Comparison of ENCODE assay signal across 1 cellular context in genomic region chr3:152176241-152176640, GRCh38.
TF ChIP-seq lines count a peak whose summit lies in the region.

No MANE protein-coding gene starts in this region.

TF ChIP-seq in A549, 52 proteins besides CTCF, POLR2A, EP300 and RAD21 (continued from another document):
- no peak for TF ChIP-seq NR3C1 (IDR thresholded peaks at IDR 0.05)
- TF ChIP-seq SREBF2 (IDR thresholded peaks at IDR 0.05), result no peak
- TF ChIP-seq HMGXB4 (CRISPR knock-in tag; IDR thresholded peaks at IDR 0.05; ENCODE audit: borderline replicate concordance), result no peak
- TF ChIP-seq HEYL (CRISPR knock-in tag; IDR thresholded peaks at IDR 0.05), result no peak
- no peak for TF ChIP-seq POLR2AphosphoS2 (conservative IDR thresholded peaks at IDR 0.05; ENCODE audit: low read length)
- TF ChIP-seq CEBPB (IDR thresholded peaks at IDR 0.05), result no peak
- no peak for TF ChIP-seq RARB (CRISPR knock-in tag; IDR thresholded peaks at IDR 0.05)
- no peak for TF ChIP-seq ZSCAN20 (CRISPR knock-in tag; IDR thresholded peaks at IDR 0.05)
